Comparison of ENCODE assay signal across 8 cellular contexts in genomic region chr19:50050406-50051223, GRCh38. TPM values are rescaled to one million over a fixed set of nuclear protein-coding genes. Genes with fewer than 3 reads are reported as not detected.
DNase-seq lines count a peak whose midpoint lies in the region; ATAC-seq and TF ChIP-seq lines count a peak whose summit lies in the region.

No MANE protein-coding gene starts in this region.

- TF ChIP-seq CTCF in NB4 (IDR thresholded peaks at IDR 0.05; ENCODE audit: low read depth, low read length) = no peak
- TF ChIP-seq CTCF in uterus (IDR thresholded peaks at IDR 0.05) = no peak

- ATAC-seq in GM19467 (IDR thresholded peaks at IDR 0.05; ENCODE audit: unreplicated experiment) = no peak

- peak; percentile 95 for DNase-seq in DMS53 (lab: John Stamatoyannopoulos, UW)
- DNase-seq in NB4 (ENCODE audit: low read depth) = peak; percentile 51
- peak; percentile 75 for DNase-seq in T-helper 9 cell
- DNase-seq in anterior cingulate cortex (lab: John Stamatoyannopoulos, UW) = peak; percentile 21 to 94 (median 78)
- DNase-seq in hepatic stellate cell (ENCODE audit: low spot score) = peak; percentile 73
- peak; percentile 97 for DNase-seq in retina
- peak; percentile 62 to 82 for DNase-seq in uterus

- H3K4me3 ChIP-seq in NB4 (ENCODE audit: low read depth, low read length) (no peak overlapping the region), uterus (peak overlapping the region; percentile 26 to 32)

- no peaks in the 10 kb centered on the region for H3K27me3 ChIP-seq in uterus

- H3K36me3 ChIP-seq in uterus = no peaks in the 10 kb centered on the region

- intact Hi-C loops in uterus (cut with DNase I; ENCODE audit: low total_unique reads) = no loop called here

- TF ChIP-seq POLR2A in NB4 (IDR thresholded peaks at IDR 0.05; ENCODE audit: extremely low read depth, insufficient read length) (no peak), uterus (IDR thresholded peaks at IDR 0.05) (no peak)

- H3K9me3 ChIP-seq in uterus = peaks cover 0 to 17% of the 10 kb centered on the region in 2 donors

- H3K27ac ChIP-seq in uterus = peak overlapping the region in 1 of 2 donors; percentile 61

- H3K4me1 ChIP-seq in uterus = no peaks in the 10 kb centered on the region

RNA-seq across cellular contexts. Expression of gene ZNF473, which starts 24.8 kb away (rescaled TPM):
- 10 to 100 TPM in 3 of 4 donors, 1 to 10 TPM in 1; 7.1 to 28.9 (median 16.8) TPM for total RNA-seq in uterus

RNA-seq across cellular contexts. Expression of gene VRK3, which starts 25.4 kb away (rescaled TPM):
- 10 to 100 TPM in 3 of 4 donors, 1 to 10 TPM in 1; 1.5 to 68.8 (median 37.1) TPM for total RNA-seq in uterus
